11 cellular contexts compared by ENCODE assay signal in the genomic region with DNA sequence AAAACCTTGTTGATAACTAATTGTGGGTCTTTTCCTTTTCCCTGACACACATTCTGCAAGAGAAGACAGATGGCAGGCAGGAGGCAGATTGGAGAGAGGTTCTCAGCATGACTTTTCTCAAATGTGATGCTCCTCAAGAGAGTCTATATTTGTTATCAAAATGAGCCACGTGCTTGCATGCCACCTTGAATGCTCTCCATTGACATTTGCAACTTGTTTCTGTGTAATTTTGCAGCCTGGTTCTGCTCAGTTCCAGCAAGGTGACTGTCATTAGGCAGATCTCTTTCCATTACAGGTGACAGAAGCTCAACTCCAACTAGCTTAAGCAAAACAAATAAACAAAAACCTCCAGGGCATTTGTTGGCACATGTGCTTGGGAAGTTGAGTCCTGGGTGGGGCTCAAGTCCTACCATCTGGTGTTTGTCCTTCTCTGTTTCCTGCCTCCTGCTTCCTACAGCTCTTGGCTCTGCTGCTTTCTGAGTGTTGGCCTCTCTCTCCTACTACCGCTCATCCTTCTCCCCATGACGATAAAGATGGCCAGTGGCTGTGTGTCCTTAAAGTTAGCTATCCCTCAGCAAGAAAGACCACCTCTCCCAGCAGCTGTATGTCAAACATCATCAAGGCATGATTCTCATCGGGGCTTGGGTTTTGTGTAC. TPM values are rescaled to one million over a fixed set of nuclear protein-coding genes. Genes with fewer than 3 reads are reported as not detected.
A peak's percentile ranks its signal among the peaks of the same experiment; 100 is the strongest.
DNase-seq lines count a peak whose midpoint lies in the region; ATAC-seq, FAIRE-seq and TF ChIP-seq lines count a peak whose summit lies in the region.
"Had no signal": no experiment of that assay in that cellular context is flagged by ENCODE, and none has a peak within 500 bp of the region (broad histone marks: within the 10 kb centered on the region; RNA-seq: fewer than 3 reads in every experiment).

No MANE protein-coding gene starts in this region.

- no peak for ATAC-seq in activated T-cell treated with anti-CD3 and anti-CD28 coated beads, Interleukin-2, amount 50 U/mL, for 72 hours (replicated peaks in 1 of 2)
- peak; percentile 60 to 67 for ATAC-seq in right cardiac atrium
- no peak for ATAC-seq in GM18520 (IDR thresholded peaks at IDR 0.05; ENCODE audit: unreplicated experiment)

- H3K27me3 Mint-ChIP-seq in activated T-cell treated with anti-CD3 and anti-CD28 coated beads, Interleukin-2, amount 50 U/mL, for 24 hours: no peaks in the 10 kb centered on the region
- H3K27me3 Mint-ChIP-seq in activated T-cell treated with anti-CD3 and anti-CD28 coated beads, Interleukin-2, amount 50 U/mL, for 72 hours (ENCODE audit: low read depth): no peaks in the 10 kb centered on the region
- no peaks in the 10 kb centered on the region for H3K27me3 Mint-ChIP-seq in type B pancreatic cell

- no peak overlapping the region for H3K4me3 Mint-ChIP-seq in activated T-cell treated with anti-CD3 and anti-CD28 coated beads, Interleukin-2, amount 50 U/mL, for 24 hours
- H3K4me3 Mint-ChIP-seq in activated T-cell treated with anti-CD3 and anti-CD28 coated beads, Interleukin-2, amount 50 U/mL, for 72 hours: no peak overlapping the region
- H3K4me3 Mint-ChIP-seq in type B pancreatic cell: no peak overlapping the region
- H3K4me3 Mint-ChIP-seq: endodermal cell had no signal

- H3K4me1 ChIP-seq in right cardiac atrium (ENCODE audit: control insufficient read depth, insufficient read depth, low read length): peaks cover 16% of the 10 kb centered on the region

- no peaks in the 10 kb centered on the region for H3K9me3 ChIP-seq in right cardiac atrium (ENCODE audit: control insufficient read depth, low read length)

- no peak for DNase-seq in activated T-cell treated with anti-CD3 and anti-CD28 coated beads, Interleukin-2, amount 50 U/mL, for 24 hours
- DNase-seq in activated T-cell treated with anti-CD3 and anti-CD28 coated beads, Interleukin-2, amount 50 U/mL, for 72 hours: no peak
- peak; percentile 10 to 69 for DNase-seq in cerebellar nuclear complex (lab: John Stamatoyannopoulos, UW)
- peak in 1 of 3 donors; percentile 61 for DNase-seq in right cardiac atrium
- DNase-seq in type B pancreatic cell (ENCODE audit: extremely low spot score, unreplicated experiment): no peak
- no peak for DNase-seq in GM12892 (ENCODE audit: insufficient read length)
- DNase-seq in hippocampal formation (lab: John Stamatoyannopoulos, UW): no peak
- DNase-seq: NCI-H146, T-helper 9 cell had no signal

- H3K4me3 ChIP-seq in right cardiac atrium (ENCODE audit: low read length): no peak overlapping the region

- 33% methylated on average over 4 of the region's 4 CpGs for WGBS in right cardiac atrium

- peaks cover 26% of the 10 kb centered on the region for H3K4me1 Mint-ChIP-seq in activated T-cell treated with anti-CD3 and anti-CD28 coated beads, Interleukin-2, amount 50 U/mL, for 24 hours (ENCODE audit: low read depth)
- peaks cover 29% of the 10 kb centered on the region for H3K4me1 Mint-ChIP-seq in activated T-cell treated with anti-CD3 and anti-CD28 coated beads, Interleukin-2, amount 50 U/mL, for 72 hours (ENCODE audit: low read depth)
- peaks cover 7% of the 10 kb centered on the region for H3K4me1 Mint-ChIP-seq in type B pancreatic cell (ENCODE audit: unreplicated experiment)

- no peaks in the 10 kb centered on the region for H3K27me3 ChIP-seq in right cardiac atrium (ENCODE audit: control insufficient read depth, insufficient read depth)

- no peak for TF ChIP-seq POLR2A in GM12892 (IDR thresholded peaks at IDR 0.05; ENCODE audit: low read depth, low read length)

- peaks cover 8% of the 10 kb centered on the region for H3K36me3 Mint-ChIP-seq in activated T-cell treated with anti-CD3 and anti-CD28 coated beads, Interleukin-2, amount 50 U/mL, for 24 hours (ENCODE audit: low read depth)
- peaks cover 0 to 1% of the 10 kb centered on the region in 2 donors for H3K36me3 Mint-ChIP-seq in activated T-cell treated with anti-CD3 and anti-CD28 coated beads, Interleukin-2, amount 50 U/mL, for 72 hours (ENCODE audit: insufficient read depth in 2 of 2)
- no peaks in the 10 kb centered on the region for H3K36me3 Mint-ChIP-seq in type B pancreatic cell

- peak overlapping the region; percentile 1 for H3K27ac Mint-ChIP-seq in activated T-cell treated with anti-CD3 and anti-CD28 coated beads, Interleukin-2, amount 50 U/mL, for 24 hours
- no peak overlapping the region for H3K27ac Mint-ChIP-seq in activated T-cell treated with anti-CD3 and anti-CD28 coated beads, Interleukin-2, amount 50 U/mL, for 72 hours
- peak overlapping the region; percentile 2 for H3K27ac Mint-ChIP-seq in type B pancreatic cell
- H3K27ac Mint-ChIP-seq: endodermal cell had no signal

- peak overlapping the region; percentile 34 for H3K27ac ChIP-seq in right cardiac atrium (ENCODE audit: low read length)

- H3K9me3 Mint-ChIP-seq in activated T-cell treated with anti-CD3 and anti-CD28 coated beads, Interleukin-2, amount 50 U/mL, for 24 hours: no peaks in the 10 kb centered on the region
- peaks cover 0 to 2% of the 10 kb centered on the region in 2 donors for H3K9me3 Mint-ChIP-seq in activated T-cell treated with anti-CD3 and anti-CD28 coated beads, Interleukin-2, amount 50 U/mL, for 72 hours
- H3K9me3 Mint-ChIP-seq in type B pancreatic cell: no peaks in the 10 kb centered on the region

- intact Hi-C loops in right cardiac atrium (cut with DNase I): no loop called here

- no peak for TF ChIP-seq CTCF in type B pancreatic cell (conservative IDR thresholded peaks at IDR 0.05)

- FAIRE-seq in GM12892 (lab: Jason Lieb, UNC): no peak

RNA-seq across cellular contexts. Expression of gene GRK5, which starts 56.7 kb away (rescaled TPM):
- 10 to 100 TPM; 24.8 to 28.1 TPM for total RNA-seq in activated T-cell treated with anti-CD3 and anti-CD28 coated beads, Interleukin-2, amount 50 U/mL, for 72 hours
- 10 to 100 TPM; 45.2 to 89.9 (median 60.7) TPM for total RNA-seq in right cardiac atrium
- polyA plus RNA-seq in right cardiac atrium: 31.3 TPM
- total RNA-seq in type B pancreatic cell (ENCODE audit: low replicate concordance): 10.8 and 24.8 TPM in 2 replicates
- 13.0 TPM for polyA plus RNA-seq in GM12892 (2012; ENCODE audit: missing spikeins)

Comparison
In these comparisons a context has a peak if more than half of its experiments do, and no peak if none do; other contexts are left out.
1. DNase-seq: peak in cerebellar nuclear complex (2 of 2); none in activated T-cell treated with anti-CD3 and anti-CD28 coated beads, Interleukin-2, amount 50 U/mL, for 24 hours (single experiment), activated T-cell treated with anti-CD3 and anti-CD28 coated beads, Interleukin-2, amount 50 U/mL, for 72 hours (0 of 2), type B pancreatic cell (single experiment), GM12892 (single experiment) and hippocampal formation (0 of 2).
2. ATAC-seq: peak in right cardiac atrium (2 of 2); none in activated T-cell treated with anti-CD3 and anti-CD28 coated beads, Interleukin-2, amount 50 U/mL, for 72 hours (0 of 2) and GM18520 (single experiment).